In genomic region chr3:177203016-177203415, GRCh38 we compare ENCODE assay signal across 8 cellular contexts. TPM values are rescaled to one million over a fixed set of nuclear protein-coding genes. Genes with fewer than 3 reads are reported as not detected.
A peak's percentile ranks its signal among the peaks of the same experiment; 100 is the strongest.
DNase-seq lines count a peak whose midpoint lies in the region; ATAC-seq and TF ChIP-seq lines count a peak whose summit lies in the region.
"Not testable (repeated sequence)": the region's sequence is repeated elsewhere in the genome, so short reads cannot be mapped to it uniquely, and the experiment has no call there.

No MANE protein-coding gene starts in this region.

- not testable (repeated sequence) for H3K36me3 ChIP-seq in BLaER1 treated with 17β-estradiol and CSF1 and Interleukin-3, amounts not matched to agents 10 nM and 100 nM; effector memory CD4-positive, alpha-beta T cell (ENCODE audit: control insufficient read depth, insufficient read depth, low read length)

- H3K9ac ChIP-seq in BLaER1 treated with 17β-estradiol and CSF1 and Interleukin-3, amounts not matched to agents 10 nM and 100 nM = not testable (repeated sequence)

- not testable (repeated sequence) for TF ChIP-seq CTCF in HL-60 (IDR thresholded peaks at IDR 0.05; ENCODE audit: insufficient read depth, low read length)

- intact Hi-C loops in activated CD4-positive, alpha-beta memory T cell treated with anti-CD3 and anti-CD28 coated beads for 36 hours (cut with micrococcal nuclease) = not testable (repeated sequence)

- not testable (repeated sequence) for H3K4me3 ChIP-seq in BLaER1 treated with 17β-estradiol and CSF1 and Interleukin-3, amounts not matched to agents 10 nM and 100 nM; HL-60 (replicated peaks; ENCODE audit: insufficient read depth, low read length); effector memory CD4-positive, alpha-beta T cell (ENCODE audit: insufficient read depth, low read depth, low read length, poor library complexity, severe bottlenecking)

- peaks cover 12 to 35% (median 26%) of the 10 kb centered on the region in 11 experiments for H3K9me3 ChIP-seq in BLaER1 treated with 17β-estradiol and CSF1 and Interleukin-3, amounts not matched to agents 10 nM and 100 nM (replicated peaks in 1 of 11)
- not testable (repeated sequence) for H3K9me3 ChIP-seq in effector memory CD4-positive, alpha-beta T cell (ENCODE audit: control insufficient read depth, low read length)

- H4K20me1 ChIP-seq in BLaER1 treated with 17β-estradiol and CSF1 and Interleukin-3, amounts not matched to agents 10 nM and 100 nM = not testable (repeated sequence)

- not testable (repeated sequence) for ATAC-seq in T-cell (replicated peaks in 1 of 4); activated T-cell treated with anti-CD3 and anti-CD28 coated beads, Interleukin-2, amount 50 U/mL, for 72 hours (replicated peaks in 1 of 2); natural killer cell treated with Interleukin-12 subunit alpha and Interleukin-12 subunit beta and Interleukin-15 and Interleukin-18, amount 100 ng/mL, for 72 hours

- not testable (repeated sequence) for H3K36me3 Mint-ChIP-seq in T-cell; activated CD4-positive, alpha-beta memory T cell treated with anti-CD3 and anti-CD28 coated beads for 36 hours; activated T-cell treated with anti-CD3 and anti-CD28 coated beads, Interleukin-2, amount 50 U/mL, for 72 hours (ENCODE audit: insufficient read depth in 2 of 2); activated naive CD8-positive, alpha-beta T cell; natural killer cell treated with Interleukin-12 subunit alpha and Interleukin-12 subunit beta and Interleukin-15 and Interleukin-18, amount 100 ng/mL, for 72 hours

- H3K4me1 Mint-ChIP-seq in T-cell = peaks cover 35 to 47% (median 44%) of the 10 kb centered on the region in 3 donors
- peaks cover 45% of the 10 kb centered on the region for H3K4me1 Mint-ChIP-seq in activated CD4-positive, alpha-beta memory T cell treated with anti-CD3 and anti-CD28 coated beads for 36 hours (ENCODE audit: low read depth)
- H3K4me1 Mint-ChIP-seq in activated T-cell treated with anti-CD3 and anti-CD28 coated beads, Interleukin-2, amount 50 U/mL, for 72 hours (ENCODE audit: low read depth) = peaks cover 50% of the 10 kb centered on the region
- H3K4me1 Mint-ChIP-seq in activated naive CD8-positive, alpha-beta T cell (ENCODE audit: low read depth) = peaks cover 46% of the 10 kb centered on the region
- H3K4me1 Mint-ChIP-seq in natural killer cell treated with Interleukin-12 subunit alpha and Interleukin-12 subunit beta and Interleukin-15 and Interleukin-18, amount 100 ng/mL, for 72 hours (ENCODE audit: low read depth in 2 of 2) = peaks cover 38 to 50% of the 10 kb centered on the region in 2 donors

- H3K4me1 ChIP-seq in BLaER1 treated with 17β-estradiol and CSF1 and Interleukin-3, amounts not matched to agents 10 nM and 100 nM = peaks cover 46 to 56% (median 49%) of the 10 kb centered on the region in 10 experiments
- peaks cover 21% of the 10 kb centered on the region for H3K4me1 ChIP-seq in effector memory CD4-positive, alpha-beta T cell (ENCODE audit: control insufficient read depth, insufficient read depth, low read length, poor library complexity, severe bottlenecking)

- CTCF ChIA-PET in T-cell (lab: Charles Lee); activated CD4-positive, alpha-beta memory T cell treated with anti-CD3 and anti-CD28 coated beads for 36 hours (lab: Charles Lee): not testable (repeated sequence)

- not testable (repeated sequence) for H3K27me3 ChIP-seq in BLaER1 treated with 17β-estradiol and CSF1 and Interleukin-3, amounts not matched to agents 10 nM and 100 nM; HL-60 (ENCODE audit: insufficient read depth, poor library complexity, severe bottlenecking); effector memory CD4-positive, alpha-beta T cell (replicated peaks; ENCODE audit: control insufficient read depth, insufficient read depth, low read length, poor library complexity, severe bottlenecking)

- H3K9me3 Mint-ChIP-seq in T-cell; activated CD4-positive, alpha-beta memory T cell treated with anti-CD3 and anti-CD28 coated beads for 36 hours; activated T-cell treated with anti-CD3 and anti-CD28 coated beads, Interleukin-2, amount 50 U/mL, for 72 hours; activated naive CD8-positive, alpha-beta T cell (ENCODE audit: low read depth); natural killer cell treated with Interleukin-12 subunit alpha and Interleukin-12 subunit beta and Interleukin-15 and Interleukin-18, amount 100 ng/mL, for 72 hours: not testable (repeated sequence)

- POLR2A ChIA-PET in T-cell (lab: Charles Lee) = interaction anchor here in 1 of 2 donors (0.8 kb wide), 1 partner anchor 578 kb away, joined by 3 read pairs; no protein-coding TSS in a partner anchor
- POLR2A ChIA-PET in activated CD4-positive, alpha-beta memory T cell treated with anti-CD3 and anti-CD28 coated beads for 36 hours (lab: Charles Lee) = not testable (repeated sequence)

- DNase-seq in HL-60 (ENCODE audit: low read depth in 1 of 2, low spot score in 1 of 2); T-cell; activated CD4-positive, alpha-beta memory T cell treated with anti-CD3 and anti-CD28 coated beads for 36 hours; effector memory CD4-positive, alpha-beta T cell; natural killer cell treated with Interleukin-12 subunit alpha and Interleukin-12 subunit beta and Interleukin-15 and Interleukin-18, amount 100 ng/mL, for 72 hours (ENCODE audit: low spot score): not testable (repeated sequence)
- peak in 1 of 2 donors; percentile 16 for DNase-seq in activated T-cell treated with anti-CD3 and anti-CD28 coated beads, Interleukin-2, amount 50 U/mL, for 72 hours

- H3K27ac Mint-ChIP-seq in T-cell = peak overlapping the region; percentile 95
- peak overlapping the region; percentile 33 for H3K27ac Mint-ChIP-seq in activated CD4-positive, alpha-beta memory T cell treated with anti-CD3 and anti-CD28 coated beads for 36 hours
- peak overlapping the region; percentile 16 for H3K27ac Mint-ChIP-seq in activated T-cell treated with anti-CD3 and anti-CD28 coated beads, Interleukin-2, amount 50 U/mL, for 72 hours
- H3K27ac Mint-ChIP-seq in activated naive CD8-positive, alpha-beta T cell = peak overlapping the region; percentile 99
- peak overlapping the region; percentile 78 to 82 for H3K27ac Mint-ChIP-seq in natural killer cell treated with Interleukin-12 subunit alpha and Interleukin-12 subunit beta and Interleukin-15 and Interleukin-18, amount 100 ng/mL, for 72 hours

- H3K27me3 Mint-ChIP-seq in T-cell; activated CD4-positive, alpha-beta memory T cell treated with anti-CD3 and anti-CD28 coated beads for 36 hours; activated T-cell treated with anti-CD3 and anti-CD28 coated beads, Interleukin-2, amount 50 U/mL, for 72 hours (ENCODE audit: low read depth); activated naive CD8-positive, alpha-beta T cell; natural killer cell treated with Interleukin-12 subunit alpha and Interleukin-12 subunit beta and Interleukin-15 and Interleukin-18, amount 100 ng/mL, for 72 hours: not testable (repeated sequence)

- peak overlapping the region in 9 of 11 experiments; percentile 81 to 100 (median 100); a peak in 17 of 22 replicates for H3K27ac ChIP-seq in BLaER1 treated with 17β-estradiol and CSF1 and Interleukin-3, amounts not matched to agents 10 nM and 100 nM
- H3K27ac ChIP-seq in HL-60 (replicated peaks) = peak overlapping the region; percentile 71
- H3K27ac ChIP-seq in effector memory CD4-positive, alpha-beta T cell (ENCODE audit: insufficient read depth, low read length, poor library complexity, severe bottlenecking) = peak overlapping the region; percentile 58

- not testable (repeated sequence) for H3K4me3 Mint-ChIP-seq in T-cell; activated CD4-positive, alpha-beta memory T cell treated with anti-CD3 and anti-CD28 coated beads for 36 hours; activated naive CD8-positive, alpha-beta T cell
- H3K4me3 Mint-ChIP-seq in activated T-cell treated with anti-CD3 and anti-CD28 coated beads, Interleukin-2, amount 50 U/mL, for 72 hours = peak overlapping the region in 1 of 2 donors; percentile 41
- peak overlapping the region; percentile 55 for H3K4me3 Mint-ChIP-seq in natural killer cell treated with Interleukin-12 subunit alpha and Interleukin-12 subunit beta and Interleukin-15 and Interleukin-18, amount 100 ng/mL, for 72 hours

- H3K4me2 ChIP-seq in BLaER1 treated with 17β-estradiol and CSF1 and Interleukin-3, amounts not matched to agents 10 nM and 100 nM = peak overlapping the region in 5 of 11 experiments; percentile 53 to 92 (median 68); a peak in 4 of 22 replicates

RNA-seq across cellular contexts. Expression of gene TBL1XR1, which starts 5.7 kb away (rescaled TPM):
- total RNA-seq in T-cell = 100 to 1,000 TPM; 120 to 156 (median 140) TPM
- total RNA-seq in activated CD4-positive, alpha-beta memory T cell treated with anti-CD3 and anti-CD28 coated beads for 36 hours = 100 to 1,000 TPM; 158 to 167 TPM
- 100 to 1,000 TPM; 179 to 240 TPM for total RNA-seq in activated T-cell treated with anti-CD3 and anti-CD28 coated beads, Interleukin-2, amount 50 U/mL, for 72 hours
- 100 to 1,000 TPM; 119 to 162 TPM for total RNA-seq in natural killer cell treated with Interleukin-12 subunit alpha and Interleukin-12 subunit beta and Interleukin-15 and Interleukin-18, amount 100 ng/mL, for 72 hours

Comparison
In these comparisons a context has a peak if more than half of its experiments do, and no peak if none do; other contexts are left out.
1. H3K27ac Mint-ChIP-seq: peak in every context shown above with its lines; median percentile 99 in activated naive CD8-positive, alpha-beta T cell; 95 in T-cell; 80 in natural killer cell treated with Interleukin-12 subunit alpha and Interleukin-12 subunit beta and Interleukin-15 and Interleukin-18, amount 100 ng/mL, for 72 hours; 33 in activated CD4-positive, alpha-beta memory T cell treated with anti-CD3 and anti-CD28 coated beads for 36 hours; 16 in activated T-cell treated with anti-CD3 and anti-CD28 coated beads, Interleukin-2, amount 50 U/mL, for 72 hours.